ENCODE assay signal across 23 cellular contexts in genomic region chr5:139263431-139263975, GRCh38. TPM values are rescaled to one million over a fixed set of nuclear protein-coding genes. Genes with fewer than 3 reads are reported as not detected.
DNase-seq lines count a peak whose midpoint lies in the region; ATAC-seq, FAIRE-seq and TF ChIP-seq lines count a peak whose summit lies in the region.
"Had no signal": no experiment of that assay in that cellular context is flagged by ENCODE, and none has a peak within 500 bp of the region (broad histone marks: within the 10 kb centered on the region; RNA-seq: fewer than 3 reads in every experiment).

No MANE protein-coding gene starts in this region.

- H3K27me3 Mint-ChIP-seq in activated CD8-positive, alpha-beta T cell treated with anti-CD3 and anti-CD28 coated beads, Interleukin-2, amount 10 ng/mL, durations not matched to agents 7 days and 5 days (ENCODE audit: low read depth), result peaks cover 12% of the 10 kb centered on the region
- H3K27me3 Mint-ChIP-seq: progenitor cell of endocrine pancreas had no signal

- TF ChIP-seq POLR2A in K562 (conservative IDR thresholded peaks at IDR 0.05), result no peak

- in situ Hi-C loops in K562 (cut with MboI), result loop anchor here (10.0 kb wide), 1 partner anchor 679 kb away; no protein-coding TSS in a partner anchor

- no peak overlapping the region; a peak in 1 of 4 replicates for H3K9ac ChIP-seq in K562 (ENCODE audit: insufficient read depth in 1 of 2, low read depth in 2 of 2, low read length in 2 of 2)
- H3K9ac ChIP-seq: BLaER1 had no signal

- CTCF ChIA-PET in HEK293 (lab: Yijun Ruan, JAX), result no interaction called here
- CTCF ChIA-PET in K562 (lab: Yijun Ruan, JAX; ENCODE audit: low intra/inter-chr PET ratio), result interaction anchor here (0.7 to 1.1 kb wide), 3 partner anchors 172 to 685 kb away, joined by 3 to 4 read pairs (median 3); no protein-coding TSS in a partner anchor
- CTCF ChIA-PET in activated CD8-positive, alpha-beta T cell treated with anti-CD3 and anti-CD28 coated beads, Interleukin-2, amount 10 ng/mL, durations not matched to agents 7 days and 5 days (lab: Charles Lee), result no interaction called here

- no peaks in the 10 kb centered on the region for H3K79me2 ChIP-seq in ACC112 (ENCODE audit: control insufficient read depth, insufficient read depth, low read length, unreplicated experiment)
- H3K79me2 ChIP-seq in K562 (ENCODE audit: control insufficient read depth, insufficient read depth, low read length), result no peaks in the 10 kb centered on the region
- no peaks in the 10 kb centered on the region for H3K79me2 ChIP-seq in osteoblast (ENCODE audit: insufficient read depth, low read length)

- peak; percentile 72 for ATAC-seq in K562
- ATAC-seq in activated CD8-positive, alpha-beta T cell treated with anti-CD3 and anti-CD28 coated beads, Interleukin-2, amount 10 ng/mL, durations not matched to agents 7 days and 5 days, result no peak
- ATAC-seq in HG02970 (IDR thresholded peaks at IDR 0.05; ENCODE audit: low FRiP score, unreplicated experiment), result no peak

- H4K20me1 ChIP-seq in K562 (replicated peaks; ENCODE audit: control insufficient read depth, insufficient read depth, low read length), result no peaks in the 10 kb centered on the region
- H4K20me1 ChIP-seq in osteoblast (ENCODE audit: insufficient read depth, low read length), result no peaks in the 10 kb centered on the region
- H4K20me1 ChIP-seq: BLaER1 had no signal

- H3K36me3 Mint-ChIP-seq in activated CD8-positive, alpha-beta T cell treated with anti-CD3 and anti-CD28 coated beads, Interleukin-2, amount 10 ng/mL, durations not matched to agents 7 days and 5 days (ENCODE audit: low read depth), result no peaks in the 10 kb centered on the region

- no peak overlapping the region for H3K27ac ChIP-seq in ACC112 (ENCODE audit: low read depth, low read length)
- no peak overlapping the region for H3K27ac ChIP-seq in HEK293 (ENCODE audit: extremely low read depth, low read depth, low read length)
- peak overlapping the region; percentile 34; the same call in 1 of the 3 replicates for H3K27ac ChIP-seq in K562 (ENCODE audit: extremely low read depth, low read depth, low read length)
- H3K27ac ChIP-seq in osteoblast (ENCODE audit: low read depth, low read length), result no peak overlapping the region
- H3K27ac ChIP-seq: BLaER1, body of pancreas, epithelial cell of prostate, upper lobe of left lung had no signal

- no peaks in the 10 kb centered on the region for H3K9me3 ChIP-seq in HEK293 (ENCODE audit: control insufficient read depth, insufficient read depth, low read depth, low read length)
- H3K9me3 ChIP-seq in K562 (replicated peaks; ENCODE audit: control insufficient read depth, insufficient read depth, low read depth, low read length), result no peaks in the 10 kb centered on the region
- no peaks in the 10 kb centered on the region for H3K9me3 ChIP-seq in osteoblast (ENCODE audit: low read depth, low read length)
- H3K9me3 ChIP-seq: BLaER1, body of pancreas, Caco-2, stomach, upper lobe of left lung had no signal

- peak overlapping the region; percentile 24 for H2AFZ ChIP-seq in ACC112 (ENCODE audit: low read length, unreplicated experiment)
- H2AFZ ChIP-seq in K562 (ENCODE audit: low read depth, low read length), result peak overlapping the region; percentile 73
- H2AFZ ChIP-seq in osteoblast (ENCODE audit: low read length), result peak overlapping the region; percentile 49

- no peak overlapping the region for H3K4me2 ChIP-seq in K562 (ENCODE audit: insufficient read depth, low read length)
- no peak overlapping the region for H3K4me2 ChIP-seq in osteoblast (ENCODE audit: insufficient read depth, low read length)

- H3K4me3 ChIP-seq in ACC112 (ENCODE audit: low read depth, low read length) (no peak overlapping the region), HEK293 (ENCODE audit: low read depth, low read length) (no peak overlapping the region), K562 (no peak overlapping the region), osteoblast (ENCODE audit: insufficient read depth, low read length) (no peak overlapping the region)
- H3K4me3 ChIP-seq: BLaER1, body of pancreas, stomach, upper lobe of left lung had no signal

- peaks cover 4% of the 10 kb centered on the region; the same call in 1 of the 2 replicates for H3K27me3 ChIP-seq in ACC112 (ENCODE audit: insufficient read depth, low read length)
- no peaks in the 10 kb centered on the region for H3K27me3 ChIP-seq in K562 (ENCODE audit: control insufficient read depth in 2 of 2, insufficient read depth in 2 of 2, low read length in 2 of 2)
- peaks cover 2% of the 10 kb centered on the region for H3K27me3 ChIP-seq in osteoblast (ENCODE audit: insufficient read depth, low read length)
- H3K27me3 ChIP-seq: BLaER1, body of pancreas, stomach, upper lobe of left lung had no signal

- FAIRE-seq in K562 (lab: Jason Lieb, UNC) (peak; percentile 32), frontal cortex (lab: Jason Lieb, UNC) (no peak)
- FAIRE-seq: RCC 7860 had no signal

- no peaks in the 10 kb centered on the region for H3K9me1 ChIP-seq in K562 (ENCODE audit: control insufficient read depth, insufficient read depth, low read length)

- DNase-seq in K562 (ENCODE audit: extremely low read depth in 1 of 4, low spot score in 3 of 4) (peak; percentile 32 to 64 (median 48)), osteoblast (ENCODE audit: insufficient read length, low spot score, missing footprints) (no peak), frontal cortex (ENCODE audit: low spot score in 2 of 2) (no peak), medulla oblongata (ENCODE audit: extremely low spot score) (no peak)
- DNase-seq in activated CD8-positive, alpha-beta T cell treated with anti-CD3 and anti-CD28 coated beads, Interleukin-2, amount 10 ng/mL, durations not matched to agents 7 days and 5 days, result no peak
- DNase-seq: activated CD4-positive, alpha-beta T cell treated with anti-CD3 and anti-CD28 coated beads for 1 hour; body of pancreas; Caco-2; DMS79; effector CD4-positive, alpha-beta T cell; foreskin fibroblast; NCI-H2171; NCI-H524 treated with DMSO at 0.1 percent for 48 hours; stomach had no signal

- H3K4me1 ChIP-seq in ACC112 (ENCODE audit: control insufficient read depth, insufficient read depth, low read length, unreplicated experiment) (peaks cover 10% of the 10 kb centered on the region), HEK293 (ENCODE audit: control insufficient read depth, insufficient read depth, low read length) (no peaks in the 10 kb centered on the region), K562 (replicated peaks in 1 of 2; ENCODE audit: control insufficient read depth in 2 of 2, insufficient read depth in 2 of 2, low read length in 2 of 2) (peaks cover 0 to 18% of the 10 kb centered on the region in 2 experiments; a peak in 4 of 5 replicates), osteoblast (ENCODE audit: insufficient read depth, low read length) (peaks cover 11% of the 10 kb centered on the region)

- POLR2A ChIA-PET in HEK293 (lab: Yijun Ruan, JAX), result no interaction called here
- POLR2A ChIA-PET in K562 (lab: Yijun Ruan, JAX), result no interaction called here
- POLR2A ChIA-PET in activated CD8-positive, alpha-beta T cell treated with anti-CD3 and anti-CD28 coated beads, Interleukin-2, amount 10 ng/mL, durations not matched to agents 7 days and 5 days (lab: Charles Lee), result interaction anchor here (1.6 kb wide), 1 partner anchor 9 kb away, joined by 3 read pairs; no protein-coding TSS in a partner anchor

- intact Hi-C loops in K562 (cut with micrococcal nuclease), result loop anchor here (2.0 to 5.0 kb wide), 5 partner anchors 173 to 799 kb away; partner anchors contain the start of genes EGR1 and HSPA9

- 20% methylated on average over 1 of the region's 1 CpG for WGBS in K562 (ENCODE audit: insufficient coverage, low coverage, missing lambda C conversion rate)

- no TSS peak for BruUV-seq in K562 (replicated peaks; lab: Mats Ljungman, UMichigan)

- no peaks in the 10 kb centered on the region for H3K9me3 Mint-ChIP-seq in activated CD8-positive, alpha-beta T cell treated with anti-CD3 and anti-CD28 coated beads, Interleukin-2, amount 10 ng/mL, durations not matched to agents 7 days and 5 days (ENCODE audit: insufficient read depth)

- TF ChIP-seq EP300 in K562 (IDR thresholded peaks at IDR 0.05; ENCODE audit: low read length), result no peak

- H3K36me3 ChIP-seq in ACC112 (ENCODE audit: insufficient read depth, low read length) (no peaks in the 10 kb centered on the region), HEK293 (ENCODE audit: control insufficient read depth in 2 of 2, insufficient read depth in 1 of 2, low read length in 2 of 2) (no peaks in the 10 kb centered on the region), K562 (ENCODE audit: control insufficient read depth, insufficient read depth, low read length) (no peaks in the 10 kb centered on the region), osteoblast (ENCODE audit: insufficient read depth, low read length) (no peaks in the 10 kb centered on the region)
- H3K36me3 ChIP-seq: BLaER1, stomach, upper lobe of left lung had no signal

- H3K4me3 Mint-ChIP-seq in activated CD8-positive, alpha-beta T cell treated with anti-CD3 and anti-CD28 coated beads, Interleukin-2, amount 10 ng/mL, durations not matched to agents 7 days and 5 days, result no peak overlapping the region
- H3K4me3 Mint-ChIP-seq: nephron progenitor cell had no signal

- H3K27ac Mint-ChIP-seq in activated CD8-positive, alpha-beta T cell treated with anti-CD3 and anti-CD28 coated beads, Interleukin-2, amount 10 ng/mL, durations not matched to agents 7 days and 5 days, result no peak overlapping the region
- H3K27ac Mint-ChIP-seq: nephron progenitor cell, progenitor cell of endocrine pancreas had no signal

- no peak for TF ChIP-seq RAD21 in K562 (CRISPR knock-in tag; conservative IDR thresholded peaks at IDR 0.05 in 1 of 2, IDR thresholded peaks at IDR 0.05 in 1 of 2)

- no peak for TF ChIP-seq CTCF in HEK293 (tag by site-specific recombination; IDR thresholded peaks at IDR 0.05)
- 0 out of 6 replicates have a peak, but pooled peaks of 1 of the 3 experiments have one; percentile 10 for TF ChIP-seq CTCF in K562 (IDR thresholded peaks at IDR 0.05 in 2 of 3, conservative IDR thresholded peaks at IDR 0.05 in 1 of 3; ENCODE audit: insufficient read depth in 2 of 3, low read depth in 1 of 3, low read length in 3 of 3)
- TF ChIP-seq CTCF in osteoblast (IDR thresholded peaks at IDR 0.05; ENCODE audit: extremely low read depth, low read depth, low read length), result no peak

- H3K4me1 Mint-ChIP-seq in activated CD8-positive, alpha-beta T cell treated with anti-CD3 and anti-CD28 coated beads, Interleukin-2, amount 10 ng/mL, durations not matched to agents 7 days and 5 days (ENCODE audit: low read depth), result peaks cover 22% of the 10 kb centered on the region

RNA-seq across cellular contexts. Expression of gene MATR3, which starts 30.0 kb away (rescaled TPM):
- total RNA-seq in K562 (2011; cell fraction: chromatin; rRNA removed; ENCODE audit: low replicate concordance), result 196 and 552 TPM in 2 replicates
- 73.5 and 120 TPM in 2 replicates for total RNA-seq in K562 (2011; cell fraction: nucleolus; rRNA removed)
- 284 and 429 TPM in 2 replicates for total RNA-seq in K562 (2011; cell fraction: nucleoplasm; rRNA removed)
- total RNA-seq in K562 (2014; rRNA removed) (112 and 234 TPM in 2 replicates), K562 (2014; rRNA removed; fragmentation: Illumina TruSeq; extraction: Trizol) (425 and 528 TPM in 2 replicates), K562 (2015; rRNA removed; fragmentation: Illumina TruSeq; extraction: Trizol) (378 and 402 TPM in 2 replicates), K562 (2021) (179 and 209 TPM in 2 replicates), osteoblast (263 and 284 TPM in 2 replicates), frontal cortex (810 TPM)
- polyA plus RNA-seq in K562 (2011; rRNA removed) (194 and 263 TPM in 2 replicates), K562 (2014; fragmentation: Illumina TruSeq; extraction: Trizol) (232 and 298 TPM in 2 replicates), K562 (2014; fragmentation: Nextera tagmentation; extraction: Ambion mirVana) (100 to 1,000 TPM; 150 to 299 TPM), K562 (2014; rRNA removed) (205 and 218 TPM in 2 replicates)
- polyA plus RNA-seq in K562 (2011; cell fraction: cytosol; rRNA removed), result 69.5 and 129 TPM in 2 replicates
- polyA plus RNA-seq in K562 (2011; cell fraction: nucleus; rRNA removed), result 124 and 148 TPM in 2 replicates
- 190 and 210 TPM in 2 replicates for polyA plus RNA-seq in K562 (2012)
- 405 and 437 TPM in 2 replicates for polyA minus RNA-seq in K562 (2011; rRNA and poly(A)+ RNA removed)
- polyA minus RNA-seq in K562 (2011; cell fraction: cytosol; rRNA and poly(A)+ RNA removed), result 193 and 262 TPM in 2 replicates
- polyA minus RNA-seq in K562 (2011; cell fraction: nucleus; rRNA and poly(A)+ RNA removed), result 99.6 and 227 TPM in 2 replicates
- total RNA-seq in activated CD8-positive, alpha-beta T cell treated with anti-CD3 and anti-CD28 coated beads, Interleukin-2, amount 10 ng/mL, durations not matched to agents 7 days and 5 days, result 100 to 1,000 TPM; 174 to 176 TPM

Comparison
In these comparisons a context has a peak if more than half of its experiments do, and no peak if none do; other contexts are left out.
1. DNase-seq: peak in K562 (4 of 4); none in osteoblast (single experiment), activated CD8-positive, alpha-beta T cell treated with anti-CD3 and anti-CD28 coated beads, Interleukin-2, amount 10 ng/mL, durations not matched to agents 7 days and 5 days (single experiment), frontal cortex (0 of 2) and medulla oblongata (single experiment).
2. Peak in every context shown above with its lines, with median percentiles within 50 percentile points of each other: H2AFZ ChIP-seq.